Comparison of ENCODE assay signal across 4 cellular contexts in the genomic region with DNA sequence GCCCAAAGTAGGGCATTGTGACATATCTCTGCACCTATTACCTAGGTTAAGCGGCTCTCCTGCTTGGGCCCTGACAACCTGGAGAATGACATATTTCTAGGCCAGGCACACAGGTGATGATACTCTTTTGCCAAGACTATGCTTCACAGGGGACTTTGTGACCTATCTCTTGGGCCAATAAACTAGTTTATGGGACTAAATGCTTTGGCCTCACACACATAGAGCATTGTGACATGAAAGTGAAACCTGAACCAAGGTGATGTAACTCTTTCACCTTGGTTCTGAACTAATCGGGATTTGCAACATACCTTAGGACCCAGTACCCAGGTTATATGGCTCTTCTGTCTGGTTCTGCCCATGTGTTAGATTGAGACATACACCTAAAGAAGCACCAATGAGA. TPM values are rescaled to one million over a fixed set of nuclear protein-coding genes. Genes with fewer than 3 reads are reported as not detected.
"Had no signal": no experiment of that assay in that cellular context is flagged by ENCODE, and none has a peak within 500 bp of the region (broad histone marks: within the 10 kb centered on the region; RNA-seq: fewer than 3 reads in every experiment).

No MANE protein-coding gene starts in this region.

RNA-seq across cellular contexts. Expression of a gene that starts 19.0 kb away (rescaled TPM):
- total RNA-seq: LHCN-M2, M059J, MCF 10A, NCI-H460 had no signal
